Comparison of ENCODE assay signal across 4 cellular contexts in genomic region chr7:118762451-118762850, GRCh38.
"Had no signal": no experiment of that assay in that cellular context is flagged by ENCODE, and none has a peak within 500 bp of the region (broad histone marks: within the 10 kb centered on the region; RNA-seq: fewer than 3 reads in every experiment).

No MANE protein-coding gene starts in this region.

- DNase-seq: H9, HCEC 1CT, IMR-90 had no signal

- H3K4me3 ChIP-seq: GM23338 had no signal

- ATAC-seq: GM23338 had no signal
